8 cellular contexts compared by ENCODE assay signal in the genomic region with DNA sequence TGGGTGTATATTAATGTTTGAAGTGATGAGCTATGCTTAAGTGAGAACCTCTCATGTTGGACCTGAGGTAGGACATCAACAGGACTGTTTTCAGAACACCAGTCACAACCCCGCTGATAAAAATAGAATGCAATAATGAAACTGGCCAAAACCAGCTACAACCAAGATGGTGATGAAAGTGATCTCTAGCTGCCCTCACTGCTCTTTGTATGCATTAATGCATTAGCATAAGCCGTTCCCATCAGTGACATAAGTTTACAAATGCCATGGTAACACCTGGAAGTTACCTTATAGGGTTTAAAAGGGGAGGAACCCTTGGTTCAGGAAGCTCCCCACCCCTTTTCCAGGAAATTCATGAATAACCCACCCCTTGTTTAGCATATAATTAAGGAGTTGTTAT.
"Had no signal": no experiment of that assay in that cellular context is flagged by ENCODE, and none has a peak within 500 bp of the region (broad histone marks: within the 10 kb centered on the region; RNA-seq: fewer than 3 reads in every experiment).

No MANE protein-coding gene starts in this region.

- ATAC-seq: GM23338, HCT116 had no signal

- DNase-seq: GM23248, GOT3, H7, H9, HCEC 1CT, HFFc6 had no signal

- H3K9me3 Mint-ChIP-seq: GM23338, H9 had no signal

- H3K4me2 ChIP-seq: GM23338 had no signal

- H2AFZ ChIP-seq: GM23248, GM23338 had no signal

- H3K4me3 Mint-ChIP-seq: GM23338, H9, HFFc6 had no signal

- H3K9ac ChIP-seq: GM23248 had no signal

- H3K27ac ChIP-seq: GM23248 had no signal

- H3K4me1 Mint-ChIP-seq: GM23338 had no signal

- H3K27ac Mint-ChIP-seq: GM23338, H9, HFFc6 had no signal

- H3K4me3 ChIP-seq: GM23248, GM23338 had no signal
